In the genomic region with DNA sequence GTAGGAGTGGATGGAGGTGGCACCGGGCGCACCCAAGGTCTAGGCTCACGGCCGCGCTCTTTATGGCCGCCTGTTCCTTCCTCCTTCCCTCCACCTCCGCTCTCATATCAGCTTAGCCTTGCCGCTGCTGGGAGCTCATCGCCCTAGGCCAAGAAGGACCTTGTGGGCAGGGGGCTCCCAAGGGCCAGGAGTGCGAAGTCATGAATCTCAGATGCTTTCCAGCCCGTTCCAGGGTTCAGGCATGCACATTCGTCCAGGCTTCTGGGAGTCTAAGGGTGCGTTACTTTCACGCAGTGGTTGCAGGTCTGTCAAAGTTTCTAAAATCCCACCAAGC, we compare ENCODE assay signal across 1 cellular context.
TF ChIP-seq lines count a peak whose summit lies in the region.

No MANE protein-coding gene starts in this region.

TF ChIP-seq in endothelial cell of umbilical vein, 7 proteins besides CTCF, POLR2A, EP300 and RAD21 (continued from another document):
- TF ChIP-seq POLR2AphosphoS5 (IDR thresholded peaks at IDR 0.05; ENCODE audit: insufficient read depth, low read depth, low read length) = no peak
